ENCODE assay signal across 12 cellular contexts in genomic region chr6:169253341-169253740, GRCh38. TPM values are rescaled to one million over a fixed set of nuclear protein-coding genes. Genes with fewer than 3 reads are reported as not detected.
DNase-seq lines count a peak whose midpoint lies in the region; ATAC-seq and TF ChIP-seq lines count a peak whose summit lies in the region.
"Had no signal": no experiment of that assay in that cellular context is flagged by ENCODE, and none has a peak within 500 bp of the region (broad histone marks: within the 10 kb centered on the region; RNA-seq: fewer than 3 reads in every experiment).

No MANE protein-coding gene starts in this region.

- TF ChIP-seq CTCF in foreskin fibroblast (IDR thresholded peaks at IDR 0.05; ENCODE audit: low read depth, low read length) (no peak), osteoblast (IDR thresholded peaks at IDR 0.05; ENCODE audit: extremely low read depth, low read depth, low read length) (no peak)

- H3K36me3 ChIP-seq in NT2/D1 (ENCODE audit: insufficient read depth, insufficient read length, low read length) (peaks cover 4% of the 10 kb centered on the region), osteoblast (ENCODE audit: insufficient read depth, low read length) (peaks cover 40% of the 10 kb centered on the region)

- CTCF ChIA-PET in activated CD8-positive, alpha-beta memory T cell treated with anti-CD3 and anti-CD28 coated beads, Interleukin-2, amount 10 ng/mL, durations not matched to agents 7 days and 5 days (lab: Charles Lee), result no interaction called here

- H3K4me1 Mint-ChIP-seq in activated CD8-positive, alpha-beta memory T cell treated with anti-CD3 and anti-CD28 coated beads, Interleukin-2, amount 10 ng/mL, durations not matched to agents 7 days and 5 days, result peaks cover 3% of the 10 kb centered on the region

- DNase-seq in A172 (ENCODE audit: low spot score), result peak; percentile 18
- DNase-seq in NT2/D1 (ENCODE audit: low read depth, low spot score), result no peak
- peak in 1 of 2 donors; percentile 45 for DNase-seq in foreskin fibroblast
- peak; percentile 88 for DNase-seq in osteoblast (ENCODE audit: insufficient read length, low spot score, missing footprints)
- no peak for DNase-seq in activated CD8-positive, alpha-beta memory T cell treated with anti-CD3 and anti-CD28 coated beads, Interleukin-2, amount 10 ng/mL, durations not matched to agents 7 days and 5 days
- DNase-seq in SHP77 (lab: John Stamatoyannopoulos, UW), result no peak
- DNase-seq in left colon, result no peak
- DNase-seq: activated gamma-delta T cell treated with Interleukin-2 at 50 U/mL for 16 hours, PC-9 had no signal

- H4K20me1 ChIP-seq in osteoblast (ENCODE audit: insufficient read depth, low read length), result peaks cover 45% of the 10 kb centered on the region

- peaks cover 8% of the 10 kb centered on the region for H3K4me1 ChIP-seq in NT2/D1 (ENCODE audit: insufficient read depth, insufficient read length)
- H3K4me1 ChIP-seq in osteoblast (ENCODE audit: insufficient read depth, low read length), result peaks cover 16% of the 10 kb centered on the region
- H3K4me1 ChIP-seq: Caco-2 had no signal

- H3K9ac ChIP-seq in NT2/D1 (ENCODE audit: insufficient read length, low read depth), result peak overlapping the region; percentile 47

- H3K27me3 Mint-ChIP-seq in activated CD8-positive, alpha-beta memory T cell treated with anti-CD3 and anti-CD28 coated beads, Interleukin-2, amount 10 ng/mL, durations not matched to agents 7 days and 5 days, result peaks cover 70% of the 10 kb centered on the region

- H3K27me3 ChIP-seq in NT2/D1 (ENCODE audit: insufficient read depth, insufficient read length) (peaks cover 56% of the 10 kb centered on the region), osteoblast (ENCODE audit: insufficient read depth, low read length) (no peaks in the 10 kb centered on the region)

- no peaks in the 10 kb centered on the region for H3K9me3 Mint-ChIP-seq in activated CD8-positive, alpha-beta memory T cell treated with anti-CD3 and anti-CD28 coated beads, Interleukin-2, amount 10 ng/mL, durations not matched to agents 7 days and 5 days (ENCODE audit: low read depth)

- no peaks in the 10 kb centered on the region for H3K9me3 ChIP-seq in NT2/D1 (ENCODE audit: insufficient read depth, low read length)
- H3K9me3 ChIP-seq in osteoblast (ENCODE audit: low read depth, low read length), result no peaks in the 10 kb centered on the region
- H3K9me3 ChIP-seq: Caco-2, mucosa of descending colon had no signal

- no peaks in the 10 kb centered on the region for H3K36me3 Mint-ChIP-seq in activated CD8-positive, alpha-beta memory T cell treated with anti-CD3 and anti-CD28 coated beads, Interleukin-2, amount 10 ng/mL, durations not matched to agents 7 days and 5 days

- ATAC-seq in HG02884 (IDR thresholded peaks at IDR 0.05; ENCODE audit: unreplicated experiment), result no peak
- ATAC-seq in activated CD8-positive, alpha-beta memory T cell treated with anti-CD3 and anti-CD28 coated beads, Interleukin-2, amount 10 ng/mL, durations not matched to agents 7 days and 5 days, result no peak
- ATAC-seq in left colon, result no peak

- no peak overlapping the region for H3K27ac Mint-ChIP-seq in activated CD8-positive, alpha-beta memory T cell treated with anti-CD3 and anti-CD28 coated beads, Interleukin-2, amount 10 ng/mL, durations not matched to agents 7 days and 5 days

- H3K4me3 Mint-ChIP-seq in activated CD8-positive, alpha-beta memory T cell treated with anti-CD3 and anti-CD28 coated beads, Interleukin-2, amount 10 ng/mL, durations not matched to agents 7 days and 5 days, result no peak overlapping the region

- H3K27ac ChIP-seq in osteoblast (ENCODE audit: low read depth, low read length), result peak overlapping the region; percentile 79
- H3K27ac ChIP-seq: PC-9 had no signal

- peak overlapping the region; percentile 81 for H2AFZ ChIP-seq in osteoblast (ENCODE audit: low read length)
- H2AFZ ChIP-seq: PC-9 had no signal

- intact Hi-C loops in left colon (cut with DNase I, micrococcal nuclease), result no loop called here

- H3K4me2 ChIP-seq in osteoblast (ENCODE audit: insufficient read depth, low read length), result peak overlapping the region; percentile 88
- H3K4me2 ChIP-seq: PC-9 had no signal

- H3K79me2 ChIP-seq in osteoblast (ENCODE audit: insufficient read depth, low read length), result peaks cover 51% of the 10 kb centered on the region

- peak overlapping the region; percentile 23 for H3K4me3 ChIP-seq in NT2/D1 (ENCODE audit: insufficient read length, low read depth)
- H3K4me3 ChIP-seq in foreskin fibroblast (ENCODE audit: low read depth in 1 of 2, low read length in 2 of 2), result peak overlapping the region; percentile 84 to 95
- H3K4me3 ChIP-seq in osteoblast (ENCODE audit: insufficient read depth, low read length), result peak overlapping the region; percentile 82
- H3K4me3 ChIP-seq: mucosa of descending colon, PC-9 had no signal

RNA-seq across cellular contexts. Expression of gene THBS2, which starts 0.3 kb away (rescaled TPM):
- total RNA-seq in A172 (2014; rRNA removed; shearing (Covaris generic)), result 137 and 151 TPM in 2 replicates
- 1,102 and 1,498 TPM in 2 replicates for total RNA-seq in osteoblast
- not detected for total RNA-seq in activated CD8-positive, alpha-beta memory T cell treated with anti-CD3 and anti-CD28 coated beads, Interleukin-2, amount 10 ng/mL, durations not matched to agents 7 days and 5 days
- total RNA-seq in left colon, result 10 to 100 TPM in 1 of 2 donors, 1 to 10 TPM in 1; 5.0 to 13.6 TPM
- total RNA-seq: PC-9 had no signal

Comparison
In these comparisons a context has a peak if more than half of its experiments do, and no peak if none do; other contexts are left out.
1. DNase-seq: peak in A172 (single experiment) and osteoblast (single experiment); none in NT2/D1 (single experiment), activated CD8-positive, alpha-beta memory T cell treated with anti-CD3 and anti-CD28 coated beads, Interleukin-2, amount 10 ng/mL, durations not matched to agents 7 days and 5 days (single experiment), SHP77 (0 of 2) and left colon (0 of 2).
2. H3K4me3 ChIP-seq: peak in every context shown above with its lines; median percentile 90 in foreskin fibroblast; 82 in osteoblast; 23 in NT2/D1.